12 cellular contexts compared by ENCODE assay signal in the genomic region with DNA sequence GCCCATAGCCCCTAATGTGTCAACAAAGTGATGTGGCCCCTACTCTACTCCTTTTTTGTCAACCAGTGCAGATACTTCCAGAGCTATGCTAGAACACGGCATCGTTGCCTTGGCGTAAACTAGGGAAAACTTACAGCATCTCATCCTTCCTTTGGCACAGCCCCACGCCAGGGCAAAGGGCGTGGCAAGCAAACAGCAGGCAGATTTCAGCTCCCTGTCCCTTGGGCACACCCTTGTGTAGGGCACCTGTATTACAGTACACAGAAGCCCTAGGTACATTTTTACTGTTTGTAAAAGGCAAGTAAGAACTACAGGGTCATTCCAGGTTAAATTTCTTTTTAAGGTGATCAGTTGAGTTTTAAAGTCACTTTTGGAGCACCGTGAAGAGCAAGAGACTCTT. TPM values are rescaled to one million over a fixed set of nuclear protein-coding genes. Genes with fewer than 3 reads are reported as not detected.
DNase-seq lines count a peak whose midpoint lies in the region; ATAC-seq and TF ChIP-seq lines count a peak whose summit lies in the region.
"Had no signal": no experiment of that assay in that cellular context is flagged by ENCODE, and none has a peak within 500 bp of the region (broad histone marks: within the 10 kb centered on the region; RNA-seq: fewer than 3 reads in every experiment).

No MANE protein-coding gene starts in this region.

- 95% methylated on average over 5 of the region's 6 CpGs; no CpG with 5 or more reads in 1 of the 2 experiments for WGBS in mesodermal cell (ENCODE audit: insufficient coverage in 2 of 2), 2 experiments

- H3K36me3 Mint-ChIP-seq in brain = no peaks in the 10 kb centered on the region

- H3K9me3 ChIP-seq in mesodermal cell (ENCODE audit: control insufficient read depth, low read length) = no peaks in the 10 kb centered on the region
- H3K9me3 ChIP-seq: heart right ventricle had no signal

- no peaks in the 10 kb centered on the region for H3K27me3 ChIP-seq in GM06990 (replicated peaks; ENCODE audit: control insufficient read depth, insufficient read depth, low read length)
- H3K27me3 ChIP-seq: heart right ventricle had no signal

- H3K4me3 ChIP-seq in GM06990 (replicated peaks; ENCODE audit: low read depth, low read length) (no peak overlapping the region), LNCaP clone FGC (ENCODE audit: low read depth, low read length) (no peak overlapping the region), mesodermal cell (ENCODE audit: extremely low read depth, insufficient read depth, low read length, poor library complexity, severe bottlenecking) (no peak overlapping the region)
- H3K4me3 ChIP-seq: heart right ventricle had no signal

- peak overlapping the region; percentile 90 for H3K27ac ChIP-seq in mesodermal cell (ENCODE audit: low read depth, low read length, severe bottlenecking)
- H3K27ac ChIP-seq: heart right ventricle, parathyroid adenoma had no signal

- H3K4me1 Mint-ChIP-seq in brain = peaks cover 24% of the 10 kb centered on the region

- no peak for ATAC-seq in HG02759 (IDR thresholded peaks at IDR 0.05; ENCODE audit: unreplicated experiment)
- ATAC-seq in GM19455 (IDR thresholded peaks at IDR 0.05; ENCODE audit: unreplicated experiment) = no peak
- ATAC-seq: heart right ventricle had no signal

- in situ Hi-C loops in GM13976 (cut with MboI; ENCODE audit: low sequenced_read_pairs, unreplicated experiment) = no loop called here

- H3K27ac Mint-ChIP-seq in brain = peak overlapping the region in 4 of 5 experiments; percentile 18 to 95 (median 56)
- H3K27ac Mint-ChIP-seq: activated B cell treated with CpG ODN at 0.5 μM for 24 hours had no signal

- TF ChIP-seq CTCF in GM06990 (IDR thresholded peaks at IDR 0.05; ENCODE audit: insufficient read depth, low read length, poor library complexity, severe bottlenecking) (peak; percentile 41), LNCaP clone FGC (IDR thresholded peaks at IDR 0.05; ENCODE audit: control insufficient read depth, extremely low read depth, insufficient read depth) (peak; percentile 75), brain (conservative IDR thresholded peaks at IDR 0.05) (no peak), GM13976 (IDR thresholded peaks at IDR 0.05; ENCODE audit: borderline replicate concordance, control extremely low read depth, extremely low read depth, insufficient read depth, missing control alignments) (no peak)

- no peak overlapping the region for H3K4me3 Mint-ChIP-seq in brain
- H3K4me3 Mint-ChIP-seq: activated B cell treated with CpG ODN at 0.5 μM for 24 hours had no signal

- peaks cover 9% of the 10 kb centered on the region for H3K4me1 ChIP-seq in mesodermal cell (ENCODE audit: control insufficient read depth, insufficient read depth, low read length, poor library complexity, severe bottlenecking)
- H3K4me1 ChIP-seq: heart right ventricle, parathyroid adenoma had no signal

- no peaks in the 10 kb centered on the region for H3K27me3 Mint-ChIP-seq in brain

- no peak for DNase-seq in GM06990 (ENCODE audit: extremely low read depth, insufficient read length)
- DNase-seq in LNCaP clone FGC (ENCODE audit: low read depth) = peak; percentile 40
- DNase-seq in GM13976 (ENCODE audit: low spot score) = no peak
- DNase-seq in SKM-1 (lab: John Stamatoyannopoulos, UW; ENCODE audit: unreplicated experiment) = no peak
- DNase-seq: activated B cell treated with CpG ODN at 0.5 μM for 24 hours, heart right ventricle, NCI-H510A treated with DMSO at 0.1 percent for 48 hours had no signal

- H3K9me3 Mint-ChIP-seq in brain = no peaks in the 10 kb centered on the region
- H3K9me3 Mint-ChIP-seq: activated B cell treated with CpG ODN at 0.5 μM for 24 hours had no signal

- H3K36me3 ChIP-seq in GM06990 (ENCODE audit: control insufficient read depth, insufficient read depth, low read length) = no peaks in the 10 kb centered on the region
- no peaks in the 10 kb centered on the region for H3K36me3 ChIP-seq in mesodermal cell (ENCODE audit: control insufficient read depth, insufficient read depth, low read length)
- H3K36me3 ChIP-seq: heart right ventricle had no signal

RNA-seq across cellular contexts. Expression of gene PRDX6, which starts 29.3 kb away (rescaled TPM):
- polyA plus RNA-seq in brain (ENCODE audit: insufficient read depth, low read depth, low replicate concordance) = 218 TPM
- polyA plus RNA-seq in mesodermal cell (2013, experiment 1 of 2) = 802 TPM
- polyA plus RNA-seq in mesodermal cell (2013, experiment 2 of 2) = 748 TPM

Comparison
In these comparisons a context has a peak if more than half of its experiments do, and no peak if none do; other contexts are left out.
1. CTCF ChIP-seq: peak in GM06990 (single experiment) and LNCaP clone FGC (single experiment); none in brain (0 of 2) and GM13976 (single experiment).